Comparison of ENCODE assay signal across 1 cellular context in genomic region chr20:25985597-25985996, GRCh38.
TF ChIP-seq lines count a peak whose summit lies in the region.

No MANE protein-coding gene starts in this region.

TF ChIP-seq in GM23338, 12 proteins besides CTCF, POLR2A, EP300 and RAD21 (continued from another document):
- TF ChIP-seq, protein P1, sequence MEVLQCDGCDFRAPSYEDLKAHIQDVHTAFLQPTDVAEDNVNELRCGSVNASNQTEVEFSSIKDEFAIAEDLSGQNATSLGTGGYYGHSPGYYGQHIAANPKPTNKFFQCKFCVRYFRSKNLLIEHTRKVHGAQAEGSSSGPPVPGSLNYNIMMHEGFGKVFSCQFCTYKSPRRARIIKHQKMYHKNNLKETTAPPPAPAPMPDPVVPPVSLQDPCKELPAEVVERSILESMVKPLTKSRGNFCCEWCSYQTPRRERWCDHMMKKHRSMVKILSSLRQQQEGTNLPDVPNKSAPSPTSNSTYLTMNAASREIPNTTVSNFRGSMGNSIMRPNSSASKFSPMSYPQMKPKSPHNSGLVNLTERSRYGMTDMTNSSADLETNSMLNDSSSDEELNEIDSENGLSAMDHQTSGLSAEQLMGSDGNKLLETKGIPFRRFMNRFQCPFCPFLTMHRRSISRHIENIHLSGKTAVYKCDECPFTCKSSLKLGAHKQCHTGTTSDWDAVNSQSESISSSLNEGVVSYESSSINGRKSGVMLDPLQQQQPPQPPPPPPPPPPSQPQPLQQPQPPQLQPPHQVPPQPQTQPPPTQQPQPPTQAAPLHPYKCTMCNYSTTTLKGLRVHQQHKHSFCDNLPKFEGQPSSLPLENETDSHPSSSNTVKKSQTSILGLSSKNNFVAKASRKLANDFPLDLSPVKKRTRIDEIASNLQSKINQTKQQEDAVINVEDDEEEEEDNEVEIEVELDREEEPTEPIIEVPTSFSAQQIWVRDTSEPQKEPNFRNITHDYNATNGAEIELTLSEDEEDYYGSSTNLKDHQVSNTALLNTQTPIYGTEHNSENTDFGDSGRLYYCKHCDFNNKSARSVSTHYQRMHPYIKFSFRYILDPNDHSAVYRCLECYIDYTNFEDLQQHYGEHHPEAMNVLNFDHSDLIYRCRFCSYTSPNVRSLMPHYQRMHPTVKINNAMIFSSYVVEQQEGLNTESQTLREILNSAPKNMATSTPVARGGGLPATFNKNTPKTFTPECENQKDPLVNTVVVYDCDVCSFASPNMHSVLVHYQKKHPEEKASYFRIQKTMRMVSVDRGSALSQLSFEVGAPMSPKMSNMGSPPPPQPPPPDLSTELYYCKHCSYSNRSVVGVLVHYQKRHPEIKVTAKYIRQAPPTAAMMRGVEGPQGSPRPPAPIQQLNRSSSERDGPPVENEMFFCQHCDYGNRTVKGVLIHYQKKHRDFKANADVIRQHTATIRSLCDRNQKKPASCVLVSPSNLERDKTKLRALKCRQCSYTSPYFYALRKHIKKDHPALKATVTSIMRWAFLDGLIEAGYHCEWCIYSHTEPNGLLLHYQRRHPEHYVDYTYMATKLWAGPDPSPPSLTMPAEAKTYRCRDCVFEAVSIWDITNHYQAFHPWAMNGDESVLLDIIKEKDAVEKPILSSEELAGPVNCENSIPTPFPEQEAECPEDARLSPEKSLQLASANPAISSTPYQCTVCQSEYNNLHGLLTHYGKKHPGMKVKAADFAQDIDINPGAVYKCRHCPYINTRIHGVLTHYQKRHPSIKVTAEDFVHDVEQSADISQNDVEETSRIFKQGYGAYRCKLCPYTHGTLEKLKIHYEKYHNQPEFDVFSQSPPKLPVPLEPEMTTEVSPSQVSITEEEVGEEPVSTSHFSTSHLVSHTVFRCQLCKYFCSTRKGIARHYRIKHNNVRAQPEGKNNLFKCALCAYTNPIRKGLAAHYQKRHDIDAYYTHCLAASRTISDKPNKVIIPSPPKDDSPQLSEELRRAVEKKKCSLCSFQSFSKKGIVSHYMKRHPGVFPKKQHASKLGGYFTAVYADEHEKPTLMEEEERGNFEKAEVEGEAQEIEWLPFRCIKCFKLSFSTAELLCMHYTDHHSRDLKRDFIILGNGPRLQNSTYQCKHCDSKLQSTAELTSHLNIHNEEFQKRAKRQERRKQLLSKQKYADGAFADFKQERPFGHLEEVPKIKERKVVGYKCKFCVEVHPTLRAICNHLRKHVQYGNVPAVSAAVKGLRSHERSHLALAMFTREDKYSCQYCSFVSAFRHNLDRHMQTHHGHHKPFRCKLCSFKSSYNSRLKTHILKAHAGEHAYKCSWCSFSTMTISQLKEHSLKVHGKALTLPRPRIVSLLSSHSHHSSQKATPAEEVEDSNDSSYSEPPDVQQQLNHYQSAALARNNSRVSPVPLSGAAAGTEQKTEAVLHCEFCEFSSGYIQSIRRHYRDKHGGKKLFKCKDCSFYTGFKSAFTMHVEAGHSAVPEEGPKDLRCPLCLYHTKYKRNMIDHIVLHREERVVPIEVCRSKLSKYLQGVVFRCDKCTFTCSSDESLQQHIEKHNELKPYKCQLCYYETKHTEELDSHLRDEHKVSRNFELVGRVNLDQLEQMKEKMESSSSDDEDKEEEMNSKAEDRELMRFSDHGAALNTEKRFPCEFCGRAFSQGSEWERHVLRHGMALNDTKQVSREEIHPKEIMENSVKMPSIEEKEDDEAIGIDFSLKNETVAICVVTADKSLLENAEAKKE (CRISPR knock-in tag; IDR thresholded peaks at IDR 0.05) = no peak
- TF ChIP-seq JUNB (IDR thresholded peaks at IDR 0.05; ENCODE audit: unreplicated experiment) (no peak), STAT1 (IDR thresholded peaks at IDR 0.05; ENCODE audit: unreplicated experiment) (no peak), EZH2 (IDR thresholded peaks at IDR 0.05; ENCODE audit: low read depth, unreplicated experiment) (no peak), CREB1 (CRISPR knock-in tag; IDR thresholded peaks at IDR 0.05; ENCODE audit: low read depth) (no peak), NANOG (IDR thresholded peaks at IDR 0.05; ENCODE audit: borderline replicate concordance) (no peak), ZNF331 (CRISPR knock-in tag; IDR thresholded peaks at IDR 0.05; ENCODE audit: low read depth) (no peak), EZH2phosphoT487 (IDR thresholded peaks at IDR 0.05; ENCODE audit: unreplicated experiment) (no peak), REST (IDR thresholded peaks at IDR 0.05; ENCODE audit: unreplicated experiment) (no peak), POLR2AphosphoS5 (IDR thresholded peaks at IDR 0.05; ENCODE audit: low read depth) (no peak)
- TF ChIP-seq, protein P2, sequence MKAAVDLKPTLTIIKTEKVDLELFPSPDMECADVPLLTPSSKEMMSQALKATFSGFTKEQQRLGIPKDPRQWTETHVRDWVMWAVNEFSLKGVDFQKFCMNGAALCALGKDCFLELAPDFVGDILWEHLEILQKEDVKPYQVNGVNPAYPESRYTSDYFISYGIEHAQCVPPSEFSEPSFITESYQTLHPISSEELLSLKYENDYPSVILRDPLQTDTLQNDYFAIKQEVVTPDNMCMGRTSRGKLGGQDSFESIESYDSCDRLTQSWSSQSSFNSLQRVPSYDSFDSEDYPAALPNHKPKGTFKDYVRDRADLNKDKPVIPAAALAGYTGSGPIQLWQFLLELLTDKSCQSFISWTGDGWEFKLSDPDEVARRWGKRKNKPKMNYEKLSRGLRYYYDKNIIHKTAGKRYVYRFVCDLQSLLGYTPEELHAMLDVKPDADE (IDR thresholded peaks at IDR 0.05) = no peak
